ENCODE assay signal across 8 cellular contexts in the genomic region with DNA sequence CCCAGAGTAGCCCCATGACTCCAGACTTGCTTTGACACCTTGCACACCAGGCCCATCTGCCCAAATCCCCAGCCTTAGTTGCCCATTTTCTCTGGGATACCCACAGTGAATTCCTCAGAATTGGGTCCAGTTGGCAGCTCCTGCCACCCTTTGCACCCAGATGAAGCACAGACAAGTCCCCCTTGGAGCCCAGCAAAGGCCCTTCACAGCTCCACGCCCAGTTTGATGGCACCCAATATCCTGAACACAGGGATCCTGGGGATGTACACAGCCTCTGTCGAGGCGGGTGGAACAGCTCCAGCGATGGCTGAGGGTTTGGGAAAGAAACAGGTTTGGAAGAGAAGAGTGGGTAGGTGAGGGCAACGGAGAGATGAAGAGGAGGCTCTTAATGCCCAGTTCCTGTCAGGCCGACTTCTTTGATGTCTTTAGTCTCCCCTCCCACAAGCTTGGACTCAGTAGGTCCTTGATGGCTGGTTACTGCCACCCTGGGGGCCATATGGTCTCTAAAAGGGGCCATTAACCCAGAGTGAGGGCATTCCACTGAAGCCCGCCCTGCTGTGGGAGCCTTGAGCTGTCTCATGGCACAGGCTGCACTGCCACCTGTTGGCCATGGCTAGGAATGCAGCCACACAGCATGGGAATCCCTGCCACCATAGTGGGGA. TPM values are rescaled to one million over a fixed set of nuclear protein-coding genes. Genes with fewer than 3 reads are reported as not detected.
A peak's percentile ranks its signal among the peaks of the same experiment; 100 is the strongest.
DNase-seq lines count a peak whose midpoint lies in the region; ATAC-seq and TF ChIP-seq lines count a peak whose summit lies in the region.

No MANE protein-coding gene starts in this region.

- H3K9me2 ChIP-seq in Karpas-422 (replicated peaks; ENCODE audit: insufficient read depth, low read length), result no peaks in the 10 kb centered on the region

- CTCF ChIA-PET in AG04450 (lab: Charles Lee) (interaction anchor here (0.5 to 9.3 kb wide), 52 partner anchors 9 to 1592 kb away, joined by 3 to 221 read pairs (median 4); partner anchors contain the start of genes ARMH1, RNU5D-1 and TMEM53), RWPE1 (lab: Yijun Ruan, JAX) (interaction anchor here (0.6 to 2.5 kb wide), 28 partner anchors 9 to 763 kb away, joined by 3 to 15 read pairs (median 4); partner anchors contain the start of genes SLC6A9 and TMEM53)

- no peaks in the 10 kb centered on the region for H3K79me2 ChIP-seq in Karpas-422 (ENCODE audit: low read length)

- H3K4me3 Mint-ChIP-seq in osteocyte (ENCODE audit: unreplicated experiment), result no peak overlapping the region

- TF ChIP-seq POLR2A in transverse colon (IDR thresholded peaks at IDR 0.05), result no peak

- H3K27me3 ChIP-seq in AG04450 (ENCODE audit: control insufficient read depth, insufficient read depth, low read length), result no peaks in the 10 kb centered on the region
- no peaks in the 10 kb centered on the region for H3K27me3 ChIP-seq in Karpas-422 (ENCODE audit: low read length)
- H3K27me3 ChIP-seq in foreskin keratinocyte, result no peaks in the 10 kb centered on the region
- no peaks in the 10 kb centered on the region for H3K27me3 ChIP-seq in transverse colon

- DNase-seq in AG04450 (ENCODE audit: low read depth, low spot score) (no peak), Karpas-422 (peak; percentile 90), RWPE1 (ENCODE audit: low spot score) (peak; percentile 73), foreskin keratinocyte (no peak), osteocyte (ENCODE audit: extremely low spot score, unreplicated experiment) (peak; percentile 92), transverse colon (peak; percentile 83)
- peak; percentile 93 for DNase-seq in activated effector memory CD4-positive, alpha-beta T cell treated with anti-CD3 and anti-CD28 coated beads, Interleukin-2, amount 50 U/mL, for 16 hours

- no peaks in the 10 kb centered on the region for H3K27me3 Mint-ChIP-seq in osteocyte (ENCODE audit: unreplicated experiment)

- 0 out of 2 replicates have a peak, but pooled peaks cover 2% of the 10 kb centered on the region for H3K36me3 ChIP-seq in Karpas-422 (ENCODE audit: insufficient read depth, low read length)
- H3K36me3 ChIP-seq in transverse colon, result peaks cover 0 to 17% (median 2%) of the 10 kb centered on the region in 4 donors

- H3K4me3 ChIP-seq in AG04450 (ENCODE audit: low read depth, low read length) (no peak overlapping the region), Karpas-422 (ENCODE audit: low read length) (no peak overlapping the region), transverse colon (no peak overlapping the region)

- TF ChIP-seq EP300 in transverse colon (IDR thresholded peaks at IDR 0.05; ENCODE audit: low read depth), result no peak

- H3K4me1 ChIP-seq in Karpas-422 (ENCODE audit: low read length), result peaks cover 10% of the 10 kb centered on the region
- no peaks in the 10 kb centered on the region for H3K4me1 ChIP-seq in foreskin keratinocyte
- no peaks in the 10 kb centered on the region for H3K4me1 ChIP-seq in transverse colon

- 38 to 75% methylated on average over 2 to 7 of the region's 7 CpGs for WGBS in transverse colon (ENCODE audit: low coverage in 1 of 2), 2 donors

- H3K27ac ChIP-seq in AG04450 (ENCODE audit: low read depth, low read length) (no peak overlapping the region), Karpas-422 (ENCODE audit: low read length) (no peak overlapping the region), RWPE1 (peak overlapping the region; percentile 58), foreskin keratinocyte (no peak overlapping the region), transverse colon (peak overlapping the region in 1 of 4 donors; percentile 34)

- TF ChIP-seq CTCF in AG04450 (IDR thresholded peaks at IDR 0.05; ENCODE audit: low read depth, low read length), result peak; percentile 98
- TF ChIP-seq CTCF in RWPE1 (conservative IDR thresholded peaks at IDR 0.05; ENCODE audit: low read depth), result peak; percentile 95
- TF ChIP-seq CTCF in foreskin keratinocyte (conservative IDR thresholded peaks at IDR 0.05), result peak; percentile 93
- TF ChIP-seq CTCF in osteocyte (IDR thresholded peaks at IDR 0.05), result peak; percentile 93
- peak; percentile 90 to 95 (median 93) for TF ChIP-seq CTCF in transverse colon (IDR thresholded peaks at IDR 0.05)

- H3K4me2 ChIP-seq in Karpas-422 (ENCODE audit: low read depth, low read length, poor library complexity, severe bottlenecking), result no peak overlapping the region

- H3K36me3 Mint-ChIP-seq in osteocyte (ENCODE audit: unreplicated experiment), result peaks cover 12% of the 10 kb centered on the region

- no peak overlapping the region for H3K27ac Mint-ChIP-seq in osteocyte (ENCODE audit: unreplicated experiment)

- no peaks in the 10 kb centered on the region for H4K20me1 ChIP-seq in Karpas-422 (ENCODE audit: insufficient read depth, low read depth, low read length)

- no peak overlapping the region for H3K9ac ChIP-seq in Karpas-422 (ENCODE audit: low read length)

- H3K9me3 Mint-ChIP-seq in osteocyte (ENCODE audit: unreplicated experiment), result no peaks in the 10 kb centered on the region

- POLR2A ChIA-PET in AG04450 (lab: Yijun Ruan, JAX) (interaction anchor here (0.6 to 0.9 kb wide), 3 partner anchors 21 to 236 kb away, joined by 3 to 6 read pairs (median 5); no protein-coding TSS in a partner anchor), RWPE1 (lab: Yijun Ruan, JAX; ENCODE audit: low non-redundant PET) (interaction anchor here (0.9 kb wide), 1 partner anchor 21 kb away, joined by 3 read pairs; no protein-coding TSS in a partner anchor)

- no peak overlapping the region for H2AFZ ChIP-seq in Karpas-422 (ENCODE audit: low read length)

- in situ Hi-C loops in transverse colon (cut with MboI; ENCODE audit: low pct_ligation_motif_present in 1 of 4, low pct_unique_long_range_greater_than_20kb in 1 of 4, low sequenced_read_pairs in 3 of 4), result loop anchor here in 1 of 4 donors (5.0 kb wide), 2 partner anchors 45 to 280 kb away; no protein-coding TSS in a partner anchor

- H3K9me3 ChIP-seq in AG04450 (ENCODE audit: control insufficient read depth, insufficient read depth, low read length) (no peaks in the 10 kb centered on the region), Karpas-422 (ENCODE audit: low read length) (no peaks in the 10 kb centered on the region), transverse colon (no peaks in the 10 kb centered on the region)

- peak; percentile 63 for ATAC-seq in GM18867 (IDR thresholded peaks at IDR 0.05; ENCODE audit: unreplicated experiment)
- peak; percentile 78 for ATAC-seq in foreskin keratinocyte

- no peaks in the 10 kb centered on the region for H3K4me1 Mint-ChIP-seq in osteocyte (ENCODE audit: unreplicated experiment)

- intact Hi-C loops in transverse colon (cut with DNase I; ENCODE audit: low total_unique reads), result loop anchor here (2.0 kb wide), 1 partner anchor 44 kb away; no protein-coding TSS in a partner anchor

RNA-seq across cellular contexts. Expression of gene TMEM53, which starts 21.7 kb away (rescaled TPM):
- polyA plus RNA-seq in AG04450 (2011; rRNA removed) (4.4 and 6.1 TPM in 2 replicates), foreskin keratinocyte (10.0 and 10.2 TPM in 2 replicates)
- polyA minus RNA-seq in AG04450 (2011; rRNA and poly(A)+ RNA removed), result 3.6 and 7.8 TPM in 2 replicates
- total RNA-seq in Karpas-422 (2014; rRNA removed; shearing (Covaris generic); ENCODE audit: low replicate concordance), result 10.7 and 13.9 TPM in 2 replicates
- total RNA-seq in foreskin keratinocyte (5.0 and 6.2 TPM in 2 replicates), osteocyte (6.6 and 7.6 TPM in 2 replicates), transverse colon (10 to 100 TPM; 14.2 to 40.8 (median 22.9) TPM)

RNA-seq across cellular contexts. Expression of gene ARMH1, which starts 21.9 kb away (rescaled TPM):
- polyA plus RNA-seq in AG04450 (2011; rRNA removed) (2.7 and 3.4 TPM in 2 replicates), foreskin keratinocyte (0.12 TPM in 1 of 2 replicates, not detected in the other)
- 1.0 and 1.7 TPM in 2 replicates for polyA minus RNA-seq in AG04450 (2011; rRNA and poly(A)+ RNA removed)
- 5.4 and 7.7 TPM in 2 replicates for total RNA-seq in Karpas-422 (2014; rRNA removed; shearing (Covaris generic); ENCODE audit: low replicate concordance)
- total RNA-seq in foreskin keratinocyte (0.18 TPM in 1 of 2 replicates, not detected in the other), osteocyte (2.7 and 3.0 TPM in 2 replicates), transverse colon (1 to 10 TPM in 1 of 4 donors, under 1 TPM in 2, not detected in 1; 0.40 to 2.5 (median 0.96) TPM)

Comparison
In these comparisons a context has a peak if more than half of its experiments do, and no peak if none do; other contexts are left out.
1. DNase-seq: peak in Karpas-422 (single experiment), RWPE1 (single experiment), activated effector memory CD4-positive, alpha-beta T cell treated with anti-CD3 and anti-CD28 coated beads, Interleukin-2, amount 50 U/mL, for 16 hours (single experiment), osteocyte (single experiment) and transverse colon (single experiment); none in AG04450 (single experiment) and foreskin keratinocyte (0 of 2).
2. Peak in every context shown above with its lines, with median percentiles within 50 percentile points of each other: CTCF ChIP-seq.